In the genomic region with DNA sequence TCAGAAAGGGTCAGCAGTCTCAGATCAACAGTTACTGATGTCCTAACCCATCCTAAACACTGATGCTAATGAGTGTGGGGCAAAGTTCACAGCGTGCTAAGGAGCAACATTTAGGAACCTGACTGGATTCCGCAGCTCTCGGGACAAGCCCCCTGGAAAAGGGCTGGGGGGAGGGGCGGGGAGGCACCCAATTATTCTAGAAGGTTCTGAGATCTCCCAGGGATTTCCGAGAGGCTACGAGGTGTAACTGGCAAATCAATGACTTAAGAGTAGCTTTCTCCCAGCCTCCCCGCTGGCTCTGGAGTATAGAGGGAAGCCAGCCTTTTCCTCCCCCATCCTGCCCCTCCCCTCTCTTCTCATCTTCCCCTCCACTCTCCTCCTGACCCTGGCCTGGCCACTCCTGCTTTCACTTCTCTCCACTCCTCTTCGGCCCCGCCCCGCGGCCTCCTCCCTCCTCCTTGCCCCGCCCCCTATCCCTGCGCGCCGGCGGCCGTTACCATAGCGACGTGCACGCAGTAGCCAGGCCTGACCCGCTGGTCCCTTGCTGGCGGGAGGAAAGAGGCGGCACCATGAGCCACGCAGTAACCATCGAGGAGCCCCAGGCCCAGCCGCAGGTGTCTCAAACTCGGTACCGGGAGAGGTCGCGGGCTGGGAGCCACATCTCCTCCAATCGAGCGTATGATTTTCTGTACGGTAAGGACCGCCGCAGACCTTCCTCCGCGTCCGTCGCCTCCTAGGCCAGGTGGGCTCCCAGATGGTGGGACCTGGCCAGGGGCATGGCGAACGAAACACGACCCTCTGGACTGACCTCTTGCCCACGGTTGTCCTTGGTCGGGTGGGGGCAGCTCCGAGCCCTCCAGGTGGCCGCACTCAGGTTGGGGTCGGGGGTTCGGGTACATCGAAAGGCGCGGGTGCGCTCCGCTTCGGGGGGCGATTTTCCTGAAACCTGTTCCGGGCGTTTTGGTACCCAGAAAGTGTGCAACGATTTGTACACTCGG, we compare ENCODE assay signal across 8 cellular contexts. TPM values are rescaled to one million over a fixed set of nuclear protein-coding genes. Genes with fewer than 3 reads are reported as not detected.
DNase-seq lines count a peak whose midpoint lies in the region; ATAC-seq lines count a peak whose summit lies in the region.

A gene (plus strand): TSS at position 493 of the 998 bp plus-strand sequence. CDS start 77 bp downstream, at position 570.

- no peak within 1 kb of the TSS for H3K27ac Mint-ChIP-seq in activated T-helper 2 cell treated with anti-CD3 and anti-CD28 coated beads, Interferon-gamma antibody, Interleukin-2, Interleukin-4, amounts not matched to agents 10 μg/mL and 5 μg/mL and 100 μg/mL, durations not matched to agents 14 hours and 24 hours and 36 hours
- peak within 1 kb of the TSS in 7 of 10 donors; percentile 23 to 79 (median 51) for H3K27ac Mint-ChIP-seq in naive thymus-derived CD8-positive, alpha-beta T cell

- peaks cover 29% of the 10 kb centered on the region for H3K4me1 Mint-ChIP-seq in activated T-helper 2 cell treated with anti-CD3 and anti-CD28 coated beads, Interferon-gamma antibody, Interleukin-2, Interleukin-4, amounts not matched to agents 10 μg/mL and 5 μg/mL and 100 μg/mL, durations not matched to agents 14 hours and 24 hours and 36 hours (ENCODE audit: low read depth)
- H3K4me1 Mint-ChIP-seq in naive thymus-derived CD8-positive, alpha-beta T cell: peaks cover 4 to 28% (median 20%) of the 10 kb centered on the region in 4 donors

- peak; percentile 96 for ATAC-seq in HG03432 (IDR thresholded peaks at IDR 0.05; ENCODE audit: unreplicated experiment)
- ATAC-seq in naive thymus-derived CD8-positive, alpha-beta T cell: peak; percentile 87 to 90

- POLR2A ChIA-PET in naive thymus-derived CD8-positive, alpha-beta T cell (lab: Charles Lee): no interaction called here

- H3K9me3 Mint-ChIP-seq in activated T-helper 2 cell treated with anti-CD3 and anti-CD28 coated beads, Interferon-gamma antibody, Interleukin-2, Interleukin-4, amounts not matched to agents 10 μg/mL and 5 μg/mL and 100 μg/mL, durations not matched to agents 14 hours and 24 hours and 36 hours: peaks cover 8% of the 10 kb centered on the region
- H3K9me3 Mint-ChIP-seq in naive thymus-derived CD8-positive, alpha-beta T cell: peaks cover 0 to 3% (median 0%) of the 10 kb centered on the region in 9 donors

- DNase-seq in AG08396 (ENCODE audit: low spot score) (peak; percentile 97), GM19238 (ENCODE audit: insufficient read length, low spot score) (peak; percentile 77), NOMO-1 (lab: John Stamatoyannopoulos, UW; ENCODE audit: unreplicated experiment in 2 of 2) (peak; percentile 78 to 81), fibroblast of peridontal ligament (ENCODE audit: extremely low read depth) (peak; percentile 82)
- peak; percentile 74 for DNase-seq in activated T-helper 2 cell treated with anti-CD3 and anti-CD28 coated beads, Interferon-gamma antibody, Interleukin-2, Interleukin-4, amounts not matched to agents 10 μg/mL and 5 μg/mL and 100 μg/mL, durations not matched to agents 14 hours and 24 hours and 36 hours (ENCODE audit: low spot score)
- DNase-seq in naive thymus-derived CD8-positive, alpha-beta T cell: peak; percentile 55 to 89 (median 72)
- peak; percentile 65 to 80 for DNase-seq in stimulated activated CD8-positive, alpha-beta memory T cell treated with anti-CD3 and anti-CD28 coated beads, Interleukin-7, amount 100 ng/mL, for 4 hours (ENCODE audit: low read depth in 2 of 2)

- peaks cover 6% of the 10 kb centered on the region for H3K36me3 Mint-ChIP-seq in activated T-helper 2 cell treated with anti-CD3 and anti-CD28 coated beads, Interferon-gamma antibody, Interleukin-2, Interleukin-4, amounts not matched to agents 10 μg/mL and 5 μg/mL and 100 μg/mL, durations not matched to agents 14 hours and 24 hours and 36 hours (ENCODE audit: low read depth)
- no peaks in the 10 kb centered on the region for H3K36me3 Mint-ChIP-seq in naive thymus-derived CD8-positive, alpha-beta T cell

- intact Hi-C loops in activated T-helper 2 cell treated with anti-CD3 and anti-CD28 coated beads, Interferon-gamma antibody, Interleukin-2, Interleukin-4, amounts not matched to agents 10 μg/mL and 5 μg/mL and 100 μg/mL, durations not matched to agents 14 hours and 24 hours and 36 hours (cut with micrococcal nuclease): loop anchor here (5.0 to 10.0 kb wide), 3 partner anchors 206 to 392 kb away; a partner anchor contains a TSS

- H3K27me3 Mint-ChIP-seq in activated T-helper 2 cell treated with anti-CD3 and anti-CD28 coated beads, Interferon-gamma antibody, Interleukin-2, Interleukin-4, amounts not matched to agents 10 μg/mL and 5 μg/mL and 100 μg/mL, durations not matched to agents 14 hours and 24 hours and 36 hours (ENCODE audit: low read depth): peaks cover 26% of the 10 kb centered on the region
- peaks cover 0 to 4% (median 0%) of the 10 kb centered on the region in 5 donors for H3K27me3 Mint-ChIP-seq in naive thymus-derived CD8-positive, alpha-beta T cell

- H3K4me3 Mint-ChIP-seq in activated T-helper 2 cell treated with anti-CD3 and anti-CD28 coated beads, Interferon-gamma antibody, Interleukin-2, Interleukin-4, amounts not matched to agents 10 μg/mL and 5 μg/mL and 100 μg/mL, durations not matched to agents 14 hours and 24 hours and 36 hours (ENCODE audit: low read depth): peak within 1 kb of the TSS; percentile 71
- peak within 1 kb of the TSS; percentile 75 to 86 (median 80) for H3K4me3 Mint-ChIP-seq in naive thymus-derived CD8-positive, alpha-beta T cell

RNA-seq across cellular contexts. Expression of the gene that starts here (rescaled TPM):
- total RNA-seq in activated T-helper 2 cell treated with anti-CD3 and anti-CD28 coated beads, Interferon-gamma antibody, Interleukin-2, Interleukin-4, amounts not matched to agents 10 μg/mL and 5 μg/mL and 100 μg/mL, durations not matched to agents 14 hours and 24 hours and 36 hours: not detected in 2 replicates
- under 1 TPM in 1 of 2 experiments, not detected in 1; 0.25 TPM for total RNA-seq in naive thymus-derived CD8-positive, alpha-beta T cell
- not detected for polyA plus RNA-seq in naive thymus-derived CD8-positive, alpha-beta T cell

Comparison
In these comparisons a context has a peak if more than half of its experiments do, and no peak if none do; other contexts are left out.
1. Peak in every context shown above with its lines: DNase-seq and ATAC-seq.
2. Peak in DNase-seq in activated T-helper 2 cell treated with anti-CD3 and anti-CD28 coated beads, Interferon-gamma antibody, Interleukin-2, Interleukin-4, amounts not matched to agents 10 μg/mL and 5 μg/mL and 100 μg/mL, durations not matched to agents 14 hours and 24 hours and 36 hours; RNA of the gene not detected or under 1 TPM.
3. Peak in DNase-seq and ATAC-seq in naive thymus-derived CD8-positive, alpha-beta T cell; RNA of the gene not detected or under 1 TPM.